ENCODE assay signal across 8 cellular contexts in genomic region chr3:13012228-13012691, GRCh38.
DNase-seq lines count a peak whose midpoint lies in the region; ATAC-seq and TF ChIP-seq lines count a peak whose summit lies in the region.

No MANE protein-coding gene starts in this region.

- H3K79me2 ChIP-seq in DND-41 (ENCODE audit: insufficient read depth, low read length): peaks cover 12% of the 10 kb centered on the region; the same call in 1 of the 2 replicates
- H3K79me2 ChIP-seq in KMS-11 (ENCODE audit: insufficient read depth, low read depth): peaks cover 48% of the 10 kb centered on the region

- peak overlapping the region; percentile 99 for H3K27ac Mint-ChIP-seq in activated CD8-positive, alpha-beta T cell treated with anti-CD3 and anti-CD28 coated beads for 36 hours

- H3K9ac ChIP-seq in DND-41 (ENCODE audit: low read depth, low read length): no peak overlapping the region
- no peak overlapping the region; the same call in 1 of the 2 replicates for H3K9ac ChIP-seq in KMS-11

- H3K27me3 Mint-ChIP-seq in activated CD8-positive, alpha-beta T cell treated with anti-CD3 and anti-CD28 coated beads for 36 hours: no peaks in the 10 kb centered on the region

- CTCF ChIA-PET in activated CD8-positive, alpha-beta T cell treated with anti-CD3 and anti-CD28 coated beads for 36 hours (lab: Charles Lee): interaction anchor here (0.8 to 13.0 kb wide), 5 partner anchors 10 to 170 kb away, joined by 3 to 118 read pairs (median 4); partner anchors contain the start of gene RPL32

- no peaks in the 10 kb centered on the region for H3K9me3 Mint-ChIP-seq in activated CD8-positive, alpha-beta T cell treated with anti-CD3 and anti-CD28 coated beads for 36 hours

- H3K36me3 Mint-ChIP-seq in activated CD8-positive, alpha-beta T cell treated with anti-CD3 and anti-CD28 coated beads for 36 hours (ENCODE audit: low read depth): peaks cover 18% of the 10 kb centered on the region

- H4K20me1 ChIP-seq in DND-41 (ENCODE audit: insufficient read depth, low read length) (no peaks in the 10 kb centered on the region), KMS-11 (ENCODE audit: insufficient read depth) (no peaks in the 10 kb centered on the region)

- H3K9me3 ChIP-seq in DND-41 (ENCODE audit: insufficient read depth, low read length, severe bottlenecking) (no peaks in the 10 kb centered on the region), gastroesophageal sphincter (no peaks in the 10 kb centered on the region), BE2C (no peaks in the 10 kb centered on the region)

- H3K36me3 ChIP-seq in DND-41 (ENCODE audit: insufficient read depth, low read length) (no peaks in the 10 kb centered on the region), KMS-11 (ENCODE audit: insufficient read depth) (no peaks in the 10 kb centered on the region), gastroesophageal sphincter (no peaks in the 10 kb centered on the region), brain microvascular endothelial cell (replicated peaks) (no peaks in the 10 kb centered on the region), BE2C (no peaks in the 10 kb centered on the region)

- H3K4me2 ChIP-seq in DND-41 (ENCODE audit: insufficient read depth, low read length) (no peak overlapping the region), KMS-11 (peak overlapping the region; percentile 84)

- in situ Hi-C loops in brain microvascular endothelial cell (cut with HindIII; ENCODE audit: low pct_ligation_motif_present, low sequenced_read_pairs): no loop called here

- WGBS in gastroesophageal sphincter (ENCODE audit: low coverage in 1 of 2), 2 donors: 80 to 92% methylated on average over 2 to 5 of the region's 5 CpGs

- TF ChIP-seq EP300 in gastroesophageal sphincter (IDR thresholded peaks at IDR 0.05): no peak

- no peak for TF ChIP-seq CTCF in DND-41 (IDR thresholded peaks at IDR 0.05; ENCODE audit: borderline replicate concordance, extremely low read depth, low read length, poor library complexity, severe bottlenecking)
- no peak for TF ChIP-seq CTCF in KMS-11 (conservative IDR thresholded peaks at IDR 0.05; ENCODE audit: low read depth, low read length)
- TF ChIP-seq CTCF in activated CD8-positive, alpha-beta T cell treated with anti-CD3 and anti-CD28 coated beads for 36 hours (IDR thresholded peaks at IDR 0.05): no peak
- no peak for TF ChIP-seq CTCF in gastroesophageal sphincter (IDR thresholded peaks at IDR 0.05)
- no peak for TF ChIP-seq CTCF in brain microvascular endothelial cell (IDR thresholded peaks at IDR 0.05; ENCODE audit: low read depth, low read length, missing control alignments)
- no peak for TF ChIP-seq CTCF in BE2C (IDR thresholded peaks at IDR 0.05; ENCODE audit: low read depth, low read length)

- intact Hi-C loops in activated CD8-positive, alpha-beta T cell treated with anti-CD3 and anti-CD28 coated beads for 36 hours (cut with micrococcal nuclease): no loop called here

- H3K27me3 ChIP-seq in DND-41 (ENCODE audit: insufficient read depth, low read length, poor library complexity) (no peaks in the 10 kb centered on the region), KMS-11 (ENCODE audit: insufficient read depth, low read depth) (no peaks in the 10 kb centered on the region), gastroesophageal sphincter (no peaks in the 10 kb centered on the region), brain microvascular endothelial cell (replicated peaks) (no peaks in the 10 kb centered on the region), BE2C (no peaks in the 10 kb centered on the region)

- peaks cover 93% of the 10 kb centered on the region for H3K4me1 Mint-ChIP-seq in activated CD8-positive, alpha-beta T cell treated with anti-CD3 and anti-CD28 coated beads for 36 hours (ENCODE audit: low read depth)

- no peak for TF ChIP-seq POLR2A in gastroesophageal sphincter (IDR thresholded peaks at IDR 0.05)

- H3K4me1 ChIP-seq in DND-41 (ENCODE audit: insufficient read depth, low read length) (peaks cover 59% of the 10 kb centered on the region), KMS-11 (ENCODE audit: low read depth, poor library complexity, severe bottlenecking) (peaks cover 62% of the 10 kb centered on the region), gastroesophageal sphincter (peaks cover 0 to 48% (median 10%) of the 10 kb centered on the region in 3 donors), BE2C (peaks cover 19% of the 10 kb centered on the region)

- POLR2A ChIA-PET in activated CD8-positive, alpha-beta T cell treated with anti-CD3 and anti-CD28 coated beads for 36 hours (lab: Charles Lee): interaction anchor here (0.7 to 8.0 kb wide), 5 partner anchors 10 to 173 kb away, joined by 3 to 47 read pairs (median 3); no protein-coding TSS in a partner anchor

- peak; percentile 49 for ATAC-seq in DND-41 (ENCODE audit: insufficient read depth, low read depth)
- peak; percentile 40 for ATAC-seq in GM21423 (IDR thresholded peaks at IDR 0.05; ENCODE audit: unreplicated experiment)
- ATAC-seq in activated CD8-positive, alpha-beta T cell treated with anti-CD3 and anti-CD28 coated beads for 36 hours: peak; percentile 45
- ATAC-seq in gastroesophageal sphincter: peak; percentile 75

- H2AFZ ChIP-seq in DND-41 (ENCODE audit: low read depth, low read length) (no peak overlapping the region), KMS-11 (ENCODE audit: low read depth) (no peak overlapping the region)

- H3K27ac ChIP-seq in DND-41 (ENCODE audit: low read length): peak overlapping the region; percentile 77
- H3K27ac ChIP-seq in KMS-11: peak overlapping the region; percentile 51
- peak overlapping the region in 3 of 4 donors; percentile 5 to 70 (median 41) for H3K27ac ChIP-seq in gastroesophageal sphincter
- H3K27ac ChIP-seq in brain microvascular endothelial cell: no peak overlapping the region

- H3K4me3 Mint-ChIP-seq in activated CD8-positive, alpha-beta T cell treated with anti-CD3 and anti-CD28 coated beads for 36 hours: peak overlapping the region; percentile 59

- H3K4me3 ChIP-seq in DND-41 (ENCODE audit: low read depth in 1 of 2, low read length in 2 of 2) (no peak overlapping the region), KMS-11 (IDR thresholded peaks at IDR 0.05; ENCODE audit: insufficient read depth, low read depth, low read length) (no peak overlapping the region), gastroesophageal sphincter (no peak overlapping the region), brain microvascular endothelial cell (ENCODE audit: low read depth, low read length) (no peak overlapping the region), BE2C (ENCODE audit: low read depth, low read length) (no peak overlapping the region)

- peak; percentile 78 for DNase-seq in DND-41
- DNase-seq in activated CD8-positive, alpha-beta T cell treated with anti-CD3 and anti-CD28 coated beads for 36 hours: peak; percentile 87
- peak; percentile 38 to 55 for DNase-seq in stimulated activated CD4-positive, alpha-beta T cell treated with anti-CD3 and anti-CD28 coated beads, Interleukin-4, amount 100 ng/mL, for 48 hours (ENCODE audit: low read depth in 2 of 2)
- DNase-seq in brain microvascular endothelial cell: no peak
- DNase-seq in BE2C: no peak

Comparison
In these comparisons a context has a peak if more than half of its experiments do, and no peak if none do; other contexts are left out.
1. DNase-seq: peak in DND-41 (single experiment), activated CD8-positive, alpha-beta T cell treated with anti-CD3 and anti-CD28 coated beads for 36 hours (single experiment) and stimulated activated CD4-positive, alpha-beta T cell treated with anti-CD3 and anti-CD28 coated beads, Interleukin-4, amount 100 ng/mL, for 48 hours (2 of 2); none in brain microvascular endothelial cell (single experiment) and BE2C (single experiment).
2. Peak in every context shown above with its lines, with median percentiles within 50 percentile points of each other: ATAC-seq.